ENCODE assay signal across 27 cellular contexts in the genomic region with DNA sequence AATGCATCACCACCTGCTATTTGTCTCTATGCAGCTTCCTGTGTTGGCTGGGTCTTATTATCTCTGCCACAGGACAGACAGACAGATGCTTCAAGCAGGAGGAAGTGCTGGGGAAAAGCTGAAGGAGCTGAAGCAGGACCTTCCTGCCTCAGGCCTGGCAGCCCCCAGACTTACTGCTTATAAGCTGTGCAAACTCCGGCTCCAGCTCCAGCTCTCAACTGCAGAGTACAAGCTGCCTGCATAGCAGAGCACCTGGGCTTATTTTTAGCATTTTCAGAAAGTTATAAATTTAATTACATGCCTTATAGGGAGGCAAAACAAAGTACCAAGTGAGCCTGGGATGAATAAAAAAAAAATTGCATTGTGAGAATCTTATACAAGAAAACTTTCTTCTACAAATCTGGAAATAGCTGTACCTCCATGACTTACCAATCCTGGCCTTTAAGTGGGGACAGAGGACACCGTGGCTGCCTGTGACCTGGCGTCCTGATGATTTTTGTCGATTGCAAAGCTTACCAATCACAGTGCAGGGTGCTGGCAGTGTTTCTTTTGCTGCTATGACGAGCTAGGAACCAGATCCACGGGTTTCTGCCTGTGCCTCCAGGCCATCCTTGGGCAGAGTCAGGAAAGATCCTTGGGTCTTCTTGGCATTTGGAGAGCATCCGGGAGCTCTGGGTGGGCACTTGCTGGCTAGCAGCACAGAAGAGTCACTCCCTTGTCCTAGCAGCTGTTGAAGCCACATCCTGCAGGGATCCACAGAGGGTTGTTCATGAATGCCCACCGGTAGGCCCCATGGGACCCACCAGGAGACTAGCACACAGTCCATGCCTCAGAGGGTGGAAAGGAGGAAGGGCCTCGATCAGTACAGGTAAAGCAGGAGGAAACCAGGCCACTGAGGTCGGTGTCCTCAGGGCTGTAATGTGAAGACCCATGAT.
DNase-seq lines count a peak whose midpoint lies in the region; ATAC-seq and TF ChIP-seq lines count a peak whose summit lies in the region.
"Had no signal": no experiment of that assay in that cellular context is flagged by ENCODE, and none has a peak within 500 bp of the region (broad histone marks: within the 10 kb centered on the region; RNA-seq: fewer than 3 reads in every experiment).

No MANE protein-coding gene starts in this region.

- no peaks in the 10 kb centered on the region for H3K36me3 ChIP-seq in SJCRH30
- no peaks in the 10 kb centered on the region for H3K36me3 ChIP-seq in osteoblast (ENCODE audit: insufficient read depth, low read length)
- no peaks in the 10 kb centered on the region for H3K36me3 ChIP-seq in transverse colon
- H3K36me3 ChIP-seq in right atrium auricular region, result no peaks in the 10 kb centered on the region
- H3K36me3 ChIP-seq: cardiac muscle cell, HAP-1, heart left ventricle had no signal

- H4K20me1 ChIP-seq in osteoblast (ENCODE audit: insufficient read depth, low read length), result peaks cover 24% of the 10 kb centered on the region

- peak overlapping the region; percentile 41 for H3K27ac Mint-ChIP-seq in chondrocyte (ENCODE audit: unreplicated experiment)
- no peak overlapping the region for H3K27ac Mint-ChIP-seq in activated naive CD4-positive, alpha-beta T cell treated with anti-CD3 and anti-CD28 coated beads, Interleukin-2, amount 50 U/mL, for 72 hours
- H3K27ac Mint-ChIP-seq: activated CD4-positive, alpha-beta T cell treated with anti-CD3 and anti-CD28 coated beads, Interleukin-2, amount 10 ng/mL, durations not matched to agents 24 days and 14 days; activated CD8-positive, alpha-beta memory T cell treated with anti-CD3 and anti-CD28 coated beads, Interleukin-2, amount 10 ng/mL, durations not matched to agents 7 days and 5 days; activated naive CD4-positive, alpha-beta T cell treated with anti-CD3 and anti-CD28 coated beads for 36 hours; activated T-cell treated with anti-CD3 and anti-CD28 coated beads, Interleukin-2, amount 50 U/mL, for 72 hours; stimulated activated memory B cell treated with anti-CD40 and anti-IgM and Interleukin-4, amounts not matched to agents 10 μg/mL and 1 μg/mL and 100 μg/mL, for 72 hours had no signal

- no peak for TF ChIP-seq EP300 in transverse colon (IDR thresholded peaks at IDR 0.05; ENCODE audit: low read depth)

- in situ Hi-C loops in transverse colon (cut with MboI; ENCODE audit: low pct_ligation_motif_present in 1 of 4, low pct_unique_long_range_greater_than_20kb in 1 of 4, low sequenced_read_pairs in 3 of 4), result no loop called here

- no peak overlapping the region for H3K4me2 ChIP-seq in osteoblast (ENCODE audit: insufficient read depth, low read length)

- H3K4me3 ChIP-seq in SJCRH30 (no peak overlapping the region), osteoblast (ENCODE audit: insufficient read depth, low read length) (no peak overlapping the region), transverse colon (no peak overlapping the region), right atrium auricular region (no peak overlapping the region)
- H3K4me3 ChIP-seq: cardiac muscle cell, GM12878, HAP-1, heart left ventricle had no signal

- no peak for TF ChIP-seq POLR2A in transverse colon (IDR thresholded peaks at IDR 0.05)

- H3K4me1 Mint-ChIP-seq in chondrocyte (ENCODE audit: low read depth), result peaks cover 63% of the 10 kb centered on the region

- WGBS in transverse colon (ENCODE audit: low coverage in 1 of 2), 2 donors, result 74 to 83% methylated on average over 5 to 9 of the region's 10 CpGs

- no peaks in the 10 kb centered on the region for H3K9me3 Mint-ChIP-seq in chondrocyte (ENCODE audit: low read depth)
- no peaks in the 10 kb centered on the region for H3K9me3 Mint-ChIP-seq in activated naive CD4-positive, alpha-beta T cell treated with anti-CD3 and anti-CD28 coated beads, Interleukin-2, amount 50 U/mL, for 72 hours
- H3K9me3 Mint-ChIP-seq: activated CD4-positive, alpha-beta T cell treated with anti-CD3 and anti-CD28 coated beads, Interleukin-2, amount 10 ng/mL, durations not matched to agents 24 days and 14 days; activated naive CD4-positive, alpha-beta T cell treated with anti-CD3 and anti-CD28 coated beads for 36 hours; activated T-cell treated with anti-CD3 and anti-CD28 coated beads, Interleukin-2, amount 50 U/mL, for 72 hours; stimulated activated memory B cell treated with anti-CD40 and anti-IgM and Interleukin-4, amounts not matched to agents 10 μg/mL and 1 μg/mL and 100 μg/mL, for 72 hours had no signal

- H3K79me2 ChIP-seq in osteoblast (ENCODE audit: insufficient read depth, low read length), result no peaks in the 10 kb centered on the region

- intact Hi-C loops in transverse colon (cut with DNase I; ENCODE audit: low total_unique reads), result no loop called here

- H3K27me3 Mint-ChIP-seq in chondrocyte (ENCODE audit: low read depth), result no peaks in the 10 kb centered on the region
- H3K27me3 Mint-ChIP-seq: activated CD4-positive, alpha-beta T cell treated with anti-CD3 and anti-CD28 coated beads, Interleukin-2, amount 10 ng/mL, durations not matched to agents 24 days and 14 days; activated CD8-positive, alpha-beta memory T cell treated with anti-CD3 and anti-CD28 coated beads, Interleukin-2, amount 10 ng/mL, durations not matched to agents 7 days and 5 days had no signal

- H2AFZ ChIP-seq in osteoblast (ENCODE audit: low read length), result no peak overlapping the region

- H3K4me1 ChIP-seq in SJCRH30, result peaks cover 43% of the 10 kb centered on the region
- H3K4me1 ChIP-seq in osteoblast (ENCODE audit: insufficient read depth, low read length), result peaks cover 3% of the 10 kb centered on the region
- no peaks in the 10 kb centered on the region for H3K4me1 ChIP-seq in transverse colon
- no peaks in the 10 kb centered on the region for H3K4me1 ChIP-seq in right atrium auricular region
- H3K4me1 ChIP-seq: HAP-1 had no signal

- H3K9me3 ChIP-seq in SJCRH30 (replicated peaks) (no peaks in the 10 kb centered on the region), osteoblast (ENCODE audit: low read depth, low read length) (no peaks in the 10 kb centered on the region), transverse colon (no peaks in the 10 kb centered on the region), right atrium auricular region (no peaks in the 10 kb centered on the region)
- H3K9me3 ChIP-seq: HAP-1, heart left ventricle had no signal

- H3K27ac ChIP-seq in SJCRH30 (no peak overlapping the region), osteoblast (ENCODE audit: low read depth, low read length) (no peak overlapping the region), transverse colon (no peak overlapping the region), right atrium auricular region (no peak overlapping the region)
- H3K27ac ChIP-seq: cardiac muscle cell, heart left ventricle had no signal

- DNase-seq in HPDE6-E6E7 (ENCODE audit: extremely low spot score), result peak; percentile 16
- DNase-seq in SJCRH30, result peak; percentile 40 to 43
- no peak for DNase-seq in chondrocyte (ENCODE audit: low spot score)
- peak; percentile 72 for DNase-seq in osteoblast (ENCODE audit: insufficient read length, low spot score, missing footprints)
- DNase-seq in transverse colon, result no peak
- DNase-seq in iPS-NIHi11 (ENCODE audit: low spot score), result no peak
- DNase-seq in right atrium auricular region (ENCODE audit: low spot score), result no peak
- DNase-seq in activated naive CD4-positive, alpha-beta T cell treated with anti-CD3 and anti-CD28 coated beads, Interleukin-2, amount 50 U/mL, for 72 hours (ENCODE audit: low spot score in 2 of 2), result no peak
- DNase-seq: ACHN; activated CD4-positive, alpha-beta T cell treated with anti-CD3 and anti-CD28 coated beads, Interleukin-2, amount 10 ng/mL, durations not matched to agents 24 days and 14 days; activated CD8-positive, alpha-beta memory T cell treated with anti-CD3 and anti-CD28 coated beads, Interleukin-2, amount 10 ng/mL, durations not matched to agents 7 days and 5 days; activated naive CD4-positive, alpha-beta T cell treated with anti-CD3 and anti-CD28 coated beads for 36 hours; activated T-cell treated with anti-CD3 and anti-CD28 coated beads, Interleukin-2, amount 50 U/mL, for 72 hours; amniotic stem cell; Calu3; heart left ventricle; mesenchymal stem cell; NCI-H2029 treated with DMSO at 0.1 percent for 48 hours; NCI-H226; NCI-H82; SHP77; stimulated activated CD4-positive, alpha-beta T cell treated with anti-CD3 and anti-CD28 coated beads, Interleukin-4, amount 100 ng/mL, for 1 hour; T-helper 1 cell had no signal

- H3K36me3 Mint-ChIP-seq in chondrocyte (ENCODE audit: low read depth), result peaks cover 20% of the 10 kb centered on the region
- no peaks in the 10 kb centered on the region for H3K36me3 Mint-ChIP-seq in activated naive CD4-positive, alpha-beta T cell treated with anti-CD3 and anti-CD28 coated beads, Interleukin-2, amount 50 U/mL, for 72 hours
- H3K36me3 Mint-ChIP-seq: activated CD8-positive, alpha-beta memory T cell treated with anti-CD3 and anti-CD28 coated beads, Interleukin-2, amount 10 ng/mL, durations not matched to agents 7 days and 5 days; stimulated activated memory B cell treated with anti-CD40 and anti-IgM and Interleukin-4, amounts not matched to agents 10 μg/mL and 1 μg/mL and 100 μg/mL, for 72 hours had no signal

- no peak for TF ChIP-seq CTCF in chondrocyte (IDR thresholded peaks at IDR 0.05)
- no peak for TF ChIP-seq CTCF in osteoblast (IDR thresholded peaks at IDR 0.05; ENCODE audit: extremely low read depth, low read depth, low read length)
- TF ChIP-seq CTCF in transverse colon (IDR thresholded peaks at IDR 0.05), result no peak
- TF ChIP-seq CTCF in right atrium auricular region (IDR thresholded peaks at IDR 0.05), result no peak

- no peak for ATAC-seq in activated naive CD4-positive, alpha-beta T cell treated with anti-CD3 and anti-CD28 coated beads, Interleukin-2, amount 50 U/mL, for 72 hours
- ATAC-seq: activated CD8-positive, alpha-beta memory T cell treated with anti-CD3 and anti-CD28 coated beads, Interleukin-2, amount 10 ng/mL, durations not matched to agents 7 days and 5 days; activated T-cell treated with anti-CD3 and anti-CD28 coated beads, Interleukin-2, amount 50 U/mL, for 72 hours; GM12878; heart left ventricle; stimulated activated memory B cell treated with anti-CD40 and anti-IgM and Interleukin-4, amounts not matched to agents 10 μg/mL and 1 μg/mL and 100 μg/mL, for 72 hours had no signal

- H3K27me3 ChIP-seq in SJCRH30 (no peaks in the 10 kb centered on the region; the same call in none of the 2 replicates), osteoblast (ENCODE audit: insufficient read depth, low read length) (no peaks in the 10 kb centered on the region), transverse colon (no peaks in the 10 kb centered on the region), right atrium auricular region (no peaks in the 10 kb centered on the region)
- H3K27me3 ChIP-seq: cardiac muscle cell, heart left ventricle had no signal

- H3K4me3 Mint-ChIP-seq in chondrocyte (ENCODE audit: unreplicated experiment), result no peak overlapping the region
- H3K4me3 Mint-ChIP-seq: activated CD4-positive, alpha-beta T cell treated with anti-CD3 and anti-CD28 coated beads, Interleukin-2, amount 10 ng/mL, durations not matched to agents 24 days and 14 days; activated CD8-positive, alpha-beta memory T cell treated with anti-CD3 and anti-CD28 coated beads, Interleukin-2, amount 10 ng/mL, durations not matched to agents 7 days and 5 days; activated naive CD4-positive, alpha-beta T cell treated with anti-CD3 and anti-CD28 coated beads for 36 hours; activated T-cell treated with anti-CD3 and anti-CD28 coated beads, Interleukin-2, amount 50 U/mL, for 72 hours; stimulated activated memory B cell treated with anti-CD40 and anti-IgM and Interleukin-4, amounts not matched to agents 10 μg/mL and 1 μg/mL and 100 μg/mL, for 72 hours had no signal

Comparison
In these comparisons a context has a peak if more than half of its experiments do, and no peak if none do; other contexts are left out.
1. DNase-seq: peak in HPDE6-E6E7 (single experiment), SJCRH30 (2 of 2) and osteoblast (single experiment); none in chondrocyte (single experiment), transverse colon (single experiment), iPS-NIHi11 (single experiment), right atrium auricular region (single experiment) and activated naive CD4-positive, alpha-beta T cell treated with anti-CD3 and anti-CD28 coated beads, Interleukin-2, amount 50 U/mL, for 72 hours (0 of 2).